In genomic region chr22:23534851-23535717, GRCh38 we compare ENCODE assay signal across 15 cellular contexts. TPM values are rescaled to one million over a fixed set of nuclear protein-coding genes. Genes with fewer than 3 reads are reported as not detected.
DNase-seq lines count a peak whose midpoint lies in the region; ATAC-seq and TF ChIP-seq lines count a peak whose summit lies in the region.
"Had no signal": no experiment of that assay in that cellular context is flagged by ENCODE, and none has a peak within 500 bp of the region (broad histone marks: within the 10 kb centered on the region; RNA-seq: fewer than 3 reads in every experiment).

No MANE protein-coding gene starts in this region.

- POLR2A ChIA-PET in RWPE1 (lab: Yijun Ruan, JAX; ENCODE audit: low non-redundant PET) = no interaction called here

- H3K9me2 ChIP-seq in hepatocyte (replicated peaks; ENCODE audit: insufficient read depth) = no peaks in the 10 kb centered on the region

- H4K8ac ChIP-seq in trophoblast cell (ENCODE audit: low read depth, low read length) = peak overlapping the region; percentile 52

- H4K20me1 ChIP-seq in BLaER1 (no peaks in the 10 kb centered on the region), hepatocyte (ENCODE audit: insufficient read depth, poor library complexity, severe bottlenecking) (no peaks in the 10 kb centered on the region)

- CTCF ChIA-PET in RWPE1 (lab: Yijun Ruan, JAX) = no interaction called here

- H3K4ac ChIP-seq in trophoblast cell (ENCODE audit: low read depth, low read length) = peak overlapping the region; percentile 62

- no peak for TF ChIP-seq EP300 in gastroesophageal sphincter (IDR thresholded peaks at IDR 0.05)

- H3K27ac ChIP-seq in BLaER1 = peak overlapping the region; percentile 73
- H3K27ac ChIP-seq in HUES64 (ENCODE audit: low read depth, low read length) = peak overlapping the region; percentile 91; the same call in 1 of the 2 replicates
- peak overlapping the region; percentile 90 for H3K27ac ChIP-seq in hepatocyte
- H3K27ac ChIP-seq in trophoblast cell (ENCODE audit: low read depth, low read length) = no peak overlapping the region
- no peak overlapping the region for H3K27ac ChIP-seq in RWPE1
- H3K27ac ChIP-seq in gastroesophageal sphincter = no peak overlapping the region
- H3K27ac ChIP-seq: epithelial cell of prostate, parathyroid adenoma, tibial artery had no signal

- peak overlapping the region; percentile 15 for H2BK5ac ChIP-seq in trophoblast cell (ENCODE audit: low read depth, low read length, poor library complexity)

- H3K9ac ChIP-seq in BLaER1 (peak overlapping the region; percentile 39), HUES64 (ENCODE audit: low read depth, low read length) (0 out of 2 replicates have a peak overlapping the region, but pooled peaks have one; percentile 15), trophoblast cell (ENCODE audit: low read length) (no peak overlapping the region)
- H3K9ac ChIP-seq: parathyroid adenoma had no signal

- no peaks in the 10 kb centered on the region for H3K27me3 ChIP-seq in BLaER1
- H3K27me3 ChIP-seq in HUES64 (ENCODE audit: insufficient read depth, low read length) = peaks cover 14% of the 10 kb centered on the region; the same call in 1 of the 2 replicates
- no peaks in the 10 kb centered on the region for H3K27me3 ChIP-seq in hepatocyte
- H3K27me3 ChIP-seq in trophoblast cell (ENCODE audit: insufficient read depth, low read length) = no peaks in the 10 kb centered on the region
- no peaks in the 10 kb centered on the region for H3K27me3 ChIP-seq in gastroesophageal sphincter

- peak overlapping the region; percentile 8 for H3K18ac ChIP-seq in trophoblast cell (ENCODE audit: low read length)

- H3K36me3 ChIP-seq in BLaER1 = no peaks in the 10 kb centered on the region
- no peaks in the 10 kb centered on the region for H3K36me3 ChIP-seq in HUES64 (ENCODE audit: insufficient read depth, low read length)
- H3K36me3 ChIP-seq in hepatocyte (replicated peaks; ENCODE audit: insufficient read depth, low read depth) = no peaks in the 10 kb centered on the region
- H3K36me3 ChIP-seq in trophoblast cell (ENCODE audit: control insufficient read depth in 1 of 2, insufficient read depth in 2 of 2, low read length in 2 of 2) = no peaks in the 10 kb centered on the region
- no peaks in the 10 kb centered on the region for H3K36me3 ChIP-seq in gastroesophageal sphincter
- H3K36me3 ChIP-seq: tibial artery had no signal

- H3K4me1 ChIP-seq in BLaER1 = peaks cover 79% of the 10 kb centered on the region
- peaks cover 57% of the 10 kb centered on the region for H3K4me1 ChIP-seq in HUES64 (ENCODE audit: insufficient read depth, low read length)
- H3K4me1 ChIP-seq in hepatocyte (ENCODE audit: insufficient read depth) = peaks cover 82% of the 10 kb centered on the region
- peaks cover 39 to 54% of the 10 kb centered on the region in 2 experiments for H3K4me1 ChIP-seq in trophoblast cell (ENCODE audit: control insufficient read depth in 1 of 2, insufficient read depth in 2 of 2, low read length in 2 of 2)
- peaks cover 0 to 37% (median 0%) of the 10 kb centered on the region in 3 donors for H3K4me1 ChIP-seq in gastroesophageal sphincter
- H3K4me1 ChIP-seq: parathyroid adenoma had no signal

- TF ChIP-seq CTCF in hepatocyte (IDR thresholded peaks at IDR 0.05; ENCODE audit: poor library complexity) (no peak), RWPE1 (conservative IDR thresholded peaks at IDR 0.05; ENCODE audit: low read depth) (no peak), gastroesophageal sphincter (IDR thresholded peaks at IDR 0.05) (no peak)

- no peak overlapping the region for H2AFZ ChIP-seq in hepatocyte
- H2AFZ ChIP-seq in trophoblast cell (ENCODE audit: insufficient read depth, low read length, poor library complexity) = peak overlapping the region; percentile 24
- H2AFZ ChIP-seq: parathyroid adenoma had no signal

- H2BK120ac ChIP-seq in trophoblast cell (ENCODE audit: insufficient read depth, low read length, poor library complexity) = peak overlapping the region; percentile 84

- DNase-seq in hepatocyte (ENCODE audit: low spot score) (no peak), trophoblast cell (no peak), RWPE1 (ENCODE audit: low spot score) (no peak), SW480 (ENCODE audit: low spot score) (no peak)
- DNase-seq: EL, NCI-H2081 treated with DMSO at 0.1 percent for 48 hours, SHP77 had no signal

- H3K79me2 ChIP-seq in hepatocyte (no peaks in the 10 kb centered on the region), trophoblast cell (ENCODE audit: control insufficient read depth, insufficient read depth, low read length, poor library complexity) (peaks cover 3% of the 10 kb centered on the region)
- H3K79me2 ChIP-seq: parathyroid adenoma had no signal

- no peak for TF ChIP-seq POLR2A in gastroesophageal sphincter (IDR thresholded peaks at IDR 0.05)

- ATAC-seq in HG03025 (IDR thresholded peaks at IDR 0.05; ENCODE audit: low FRiP score, unreplicated experiment) (no peak), gastroesophageal sphincter (no peak)

- H3K23ac ChIP-seq in trophoblast cell (ENCODE audit: low read length) = no peak overlapping the region

- H4K12ac ChIP-seq in trophoblast cell (ENCODE audit: low read depth, low read length) = no peak overlapping the region

- H3K9me3 ChIP-seq in BLaER1 (no peaks in the 10 kb centered on the region), HUES64 (ENCODE audit: insufficient read depth, low read depth, low read length) (no peaks in the 10 kb centered on the region), hepatocyte (ENCODE audit: low read depth) (no peaks in the 10 kb centered on the region), trophoblast cell (ENCODE audit: insufficient read depth, low read depth, low read length) (peaks cover 3% of the 10 kb centered on the region), gastroesophageal sphincter (no peaks in the 10 kb centered on the region)
- H3K9me3 ChIP-seq: tibial artery had no signal

- peak overlapping the region; percentile 90 for H4K91ac ChIP-seq in trophoblast cell (ENCODE audit: low read depth, low read length)

- H2BK12ac ChIP-seq in trophoblast cell (ENCODE audit: low read length) = peak overlapping the region; percentile 93

- H3K4me2 ChIP-seq in BLaER1 = peak overlapping the region; percentile 92
- no peak overlapping the region for H3K4me2 ChIP-seq in hepatocyte
- H3K4me2 ChIP-seq in trophoblast cell (ENCODE audit: low read length) = no peak overlapping the region

- peak overlapping the region; percentile 19 for H2AK5ac ChIP-seq in trophoblast cell (ENCODE audit: low read length)

- peak overlapping the region; percentile 63 for H3K14ac ChIP-seq in trophoblast cell (ENCODE audit: low read length)

- H3K4me3 ChIP-seq in BLaER1 (no peak overlapping the region), HUES64 (ENCODE audit: low read length) (no peak overlapping the region), hepatocyte (no peak overlapping the region), trophoblast cell (ENCODE audit: low read depth, low read length) (no peak overlapping the region), gastroesophageal sphincter (no peak overlapping the region)
- H3K4me3 ChIP-seq: tibial artery had no signal

- WGBS in HUES64 = 90% methylated on average over 29 of the region's 29 CpGs
- 92% methylated on average over 26 of the region's 29 CpGs for WGBS in hepatocyte (ENCODE audit: low lambda C conversion rate, missing lambda C conversion rate)
- WGBS in trophoblast cell (ENCODE audit: extremely low coverage, insufficient coverage, insufficient read length) = no CpG with 5 or more reads among the region's 29 CpGs
- 76% methylated on average over 5 of the region's 29 CpGs; no CpG with 5 or more reads in 1 of the 2 donors for WGBS in gastroesophageal sphincter (ENCODE audit: low coverage in 1 of 2), 2 donors

- H3K79me1 ChIP-seq in trophoblast cell (ENCODE audit: low read length) = peaks cover 45% of the 10 kb centered on the region

RNA-seq across cellular contexts. Expression of gene IGLL1, which starts 45.0 kb away (rescaled TPM):
- polyA plus RNA-seq in HUES64 (2013, experiment 1 of 2) = not detected
- not detected for polyA plus RNA-seq in HUES64 (2013, experiment 2 of 2)
- total RNA-seq in hepatocyte = not detected in 2 replicates
- polyA plus RNA-seq in hepatocyte = not detected in 2 replicates
- not detected in 2 replicates for polyA plus RNA-seq in trophoblast cell (2013)
- not detected for total RNA-seq in gastroesophageal sphincter
- total RNA-seq: lower leg skin had no signal

Comparison
In these comparisons a context has a peak if more than half of its experiments do, and no peak if none do; other contexts are left out.
1. H3K27ac ChIP-seq: peak in BLaER1 (single experiment), HUES64 (single experiment) and hepatocyte (single experiment); none in trophoblast cell (single experiment), RWPE1 (single experiment) and gastroesophageal sphincter (0 of 4).